ENCODE assay signal across 10 cellular contexts in genomic region chr6:116101790-116102189, GRCh38. TPM values are rescaled to one million over a fixed set of nuclear protein-coding genes. Genes with fewer than 3 reads are reported as not detected.
DNase-seq lines count a peak whose midpoint lies in the region; TF ChIP-seq lines count a peak whose summit lies in the region.
"Had no signal": no experiment of that assay in that cellular context is flagged by ENCODE, and none has a peak within 500 bp of the region (broad histone marks: within the 10 kb centered on the region; RNA-seq: fewer than 3 reads in every experiment).

No MANE protein-coding gene starts in this region.

- H3K27me3 Mint-ChIP-seq in neural crest cell (ENCODE audit: low read depth), result no peaks in the 10 kb centered on the region

- H3K27me3 ChIP-seq in MG63, result no peaks in the 10 kb centered on the region
- H3K27me3 ChIP-seq in ectodermal cell (ENCODE audit: control insufficient read depth, insufficient read depth, low read length, poor library complexity, severe bottlenecking), result peaks cover 4% of the 10 kb centered on the region

- 80 to 89% methylated on average over 2 of the region's 2 CpGs for WGBS in ectodermal cell, 2 experiments

- H3K36me3 ChIP-seq in MG63 (no peaks in the 10 kb centered on the region), ectodermal cell (ENCODE audit: control insufficient read depth, insufficient read depth, low read length) (no peaks in the 10 kb centered on the region)

- H3K9me3 Mint-ChIP-seq in neural crest cell, result peaks cover under 1% of the 10 kb centered on the region

- peak overlapping the region; percentile 92 for H3K4me3 Mint-ChIP-seq in neural crest cell

- H3K27ac ChIP-seq in C4-2B, result peak overlapping the region; percentile 95; the same call in 1 of the 2 replicates
- no peak overlapping the region for H3K27ac ChIP-seq in ectodermal cell (ENCODE audit: insufficient read depth, low read depth, low read length, poor library complexity, severe bottlenecking)

- H3K4me3 ChIP-seq in MG63 (peak overlapping the region; percentile 66), ectodermal cell (ENCODE audit: insufficient read depth, low read depth, low read length) (peak overlapping the region; percentile 84)

- H3K9me3 ChIP-seq in MG63 (no peaks in the 10 kb centered on the region), ectodermal cell (ENCODE audit: control insufficient read depth, low read length) (no peaks in the 10 kb centered on the region)

- no peak for DNase-seq in MG63
- DNase-seq in neural crest cell (ENCODE audit: low read depth, low spot score), result no peak
- no peak for DNase-seq in activated CD8-positive, alpha-beta memory T cell treated with anti-CD3 and anti-CD28 coated beads for 24 hours
- no peak for DNase-seq in NCI-H1105 (lab: John Stamatoyannopoulos, UW)
- DNase-seq in cerebellar cortex (ENCODE audit: low spot score), result no peak
- no peak for DNase-seq in NCI-H146 (lab: John Stamatoyannopoulos, UW)

- H3K27ac Mint-ChIP-seq in neural crest cell (ENCODE audit: unreplicated experiment), result no peak overlapping the region

- H3K4me1 ChIP-seq in ectodermal cell (ENCODE audit: control insufficient read depth, insufficient read depth, low read length), result peaks cover 30% of the 10 kb centered on the region

- peaks cover 24% of the 10 kb centered on the region for H3K4me1 Mint-ChIP-seq in neural crest cell

- no peak for TF ChIP-seq CTCF in C4-2B (conservative IDR thresholded peaks at IDR 0.05)
- TF ChIP-seq CTCF in neural crest cell (conservative IDR thresholded peaks at IDR 0.05), result no peak

- no peaks in the 10 kb centered on the region for H3K36me3 Mint-ChIP-seq in neural crest cell (ENCODE audit: low read depth)

RNA-seq across cellular contexts. Expression of gene NT5DC1, which starts 1.1 kb away (rescaled TPM):
- total RNA-seq in MG63 (2014; rRNA removed; shearing (Covaris generic); ENCODE audit: low replicate concordance), result 5.2 and 12.8 TPM in 2 replicates
- 50.1 TPM for polyA plus RNA-seq in ectodermal cell (2013, experiment 1 of 4)
- polyA plus RNA-seq in ectodermal cell (2013, experiment 2 of 4), result 50.4 TPM
- polyA plus RNA-seq in ectodermal cell (2013, experiment 3 of 4), result 37.4 TPM
- polyA plus RNA-seq in ectodermal cell (2013, experiment 4 of 4), result 38.8 TPM
- 28.3 and 33.2 TPM in 2 replicates for total RNA-seq in neural crest cell

RNA-seq across cellular contexts. Expression of gene COL10A1, which starts 24.1 kb away (rescaled TPM):
- not detected in 2 replicates for total RNA-seq in MG63 (2014; rRNA removed; shearing (Covaris generic); ENCODE audit: low replicate concordance)
- polyA plus RNA-seq in ectodermal cell (2013, experiment 1 of 4), result not detected
- not detected for polyA plus RNA-seq in ectodermal cell (2013, experiment 2 of 4)
- polyA plus RNA-seq in ectodermal cell (2013, experiment 3 of 4), result not detected
- not detected for polyA plus RNA-seq in ectodermal cell (2013, experiment 4 of 4)
- total RNA-seq in neural crest cell, result not detected in 2 replicates
- total RNA-seq: renal cortical epithelial cell, SK-MEL-5 had no signal

RNA-seq across cellular contexts. Expression of gene FRK, which starts 41.1 kb away (rescaled TPM):
- total RNA-seq in MG63 (2014; rRNA removed; shearing (Covaris generic); ENCODE audit: low replicate concordance), result 0.07 and 0.16 TPM in 2 replicates
- 0.17 TPM for polyA plus RNA-seq in ectodermal cell (2013, experiment 1 of 4)
- polyA plus RNA-seq in ectodermal cell (2013, experiment 2 of 4), result 0.07 TPM
- 0.05 TPM for polyA plus RNA-seq in ectodermal cell (2013, experiment 3 of 4)
- polyA plus RNA-seq in ectodermal cell (2013, experiment 4 of 4), result 0.04 TPM
- total RNA-seq in neural crest cell, result 0.11 and 0.12 TPM in 2 replicates
